Comparison of ENCODE assay signal across 32 cellular contexts in the genomic region with DNA sequence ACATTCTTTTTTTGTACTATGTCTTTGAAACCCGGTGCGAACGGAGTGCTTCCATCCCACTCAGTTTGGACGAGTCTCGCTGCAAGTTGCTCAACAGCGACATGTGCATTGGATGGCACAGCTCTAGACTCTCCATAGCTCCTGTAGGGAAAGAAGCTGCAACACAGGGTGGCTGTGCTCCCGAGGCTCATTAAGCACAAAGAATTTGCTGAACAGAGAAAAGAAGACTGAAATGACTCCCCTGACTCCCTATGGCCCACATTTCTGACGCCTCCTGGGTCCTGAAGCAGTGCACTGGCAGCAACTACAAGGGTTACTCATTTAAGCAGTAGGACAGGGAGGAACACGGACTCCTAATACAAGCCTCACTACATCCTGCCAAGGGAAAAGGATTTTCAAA.
A peak's percentile ranks its signal among the peaks of the same experiment; 100 is the strongest.
DNase-seq lines count a peak whose midpoint lies in the region; ATAC-seq, FAIRE-seq and TF ChIP-seq lines count a peak whose summit lies in the region.
"Had no signal": no experiment of that assay in that cellular context is flagged by ENCODE, and none has a peak within 500 bp of the region (broad histone marks: within the 10 kb centered on the region; RNA-seq: fewer than 3 reads in every experiment).

No MANE protein-coding gene starts in this region.

- no peaks in the 10 kb centered on the region for H3K9me2 ChIP-seq in PC-3 (replicated peaks; ENCODE audit: low read length)

- CTCF ChIA-PET in PC-3 (lab: Charles Lee) = interaction anchor here (0.6 kb wide), 1 partner anchor 163 kb away, joined by 4 read pairs; no protein-coding TSS in a partner anchor

- no peak overlapping the region for H3K4me3 Mint-ChIP-seq in osteocyte (ENCODE audit: unreplicated experiment)
- H3K4me3 Mint-ChIP-seq: activated CD4-positive, alpha-beta T cell treated with anti-CD3 and anti-CD28 coated beads, Interleukin-2, amount 10 ng/mL, durations not matched to agents 7 days and 5 days; activated naive CD4-positive, alpha-beta T cell treated with anti-CD3 and anti-CD28 coated beads, Interleukin-2, amount 10 ng/mL, durations not matched to agents 7 days and 5 days; activated T-helper 1 cell treated with anti-CD3 and anti-CD28 coated beads, Interleukin-12 subunit alpha, Interleukin-12 subunit beta, Interleukin-2, Interleukin-4 antibody, amounts not matched to agents 30 ng/mL and 10 ng/mL and 1 ng/mL, durations not matched to agents 14 hours and 24 hours and 36 hours; B cell; brain; CD8-positive, alpha-beta T cell; stimulated activated naive CD8-positive, alpha-beta T cell treated with anti-CD3 and anti-CD28 coated beads, Interleukin-15, amount 100 ng/mL, for 72 hours had no signal

- no peaks in the 10 kb centered on the region for H3K27me3 Mint-ChIP-seq in osteocyte (ENCODE audit: unreplicated experiment)
- H3K27me3 Mint-ChIP-seq: activated naive CD4-positive, alpha-beta T cell treated with anti-CD3 and anti-CD28 coated beads, Interleukin-2, amount 10 ng/mL, durations not matched to agents 7 days and 5 days; B cell; brain; stimulated activated naive CD8-positive, alpha-beta T cell treated with anti-CD3 and anti-CD28 coated beads, Interleukin-15, amount 100 ng/mL, for 72 hours had no signal

- no peaks in the 10 kb centered on the region for H4K20me1 ChIP-seq in PC-3 (ENCODE audit: low read length)

- no peak for FAIRE-seq in kidney (lab: Jason Lieb, UNC)
- FAIRE-seq: A549, frontal cortex, GM12878, HepG2 had no signal

- POLR2A ChIA-PET in PC-3 (lab: Charles Lee; ENCODE audit: unreplicated experiment) = no interaction called here

- H3K4me3 ChIP-seq in PC-3 (ENCODE audit: low read length) = no peak overlapping the region
- H3K4me3 ChIP-seq in kidney (ENCODE audit: low read length in 2 of 2) = peak overlapping the region in 1 of 2 donors; percentile 3
- no peak overlapping the region for H3K4me3 ChIP-seq in H7 (ENCODE audit: insufficient read depth, low read depth, low read length)
- H3K4me3 ChIP-seq: A549, dorsolateral prefrontal cortex, GM12878, Peyer's patch, sigmoid colon, SJCRH30 had no signal

- 0 out of 2 replicates have a peak, but pooled peaks cover 11% of the 10 kb centered on the region for H3K79me2 ChIP-seq in PC-3 (ENCODE audit: low read length)

- H3K36me3 ChIP-seq in PC-3 (ENCODE audit: low read depth, low read length) (peaks cover 4% of the 10 kb centered on the region; the same call in 1 of the 2 replicates), kidney (ENCODE audit: control insufficient read depth in 1 of 2, insufficient read depth in 2 of 2, low read length in 2 of 2) (peaks cover 0 to 2% of the 10 kb centered on the region in 2 donors), H7 (replicated peaks; ENCODE audit: control insufficient read depth, insufficient read depth, low read length) (no peaks in the 10 kb centered on the region)
- H3K36me3 ChIP-seq: Peyer's patch, sigmoid colon, SJCRH30 had no signal

- peak; percentile 64 for DNase-seq in Ammon's horn (ENCODE audit: low spot score)
- DNase-seq in PC-3 = no peak
- no peak for DNase-seq in kidney
- no peak for DNase-seq in osteocyte (ENCODE audit: extremely low spot score, unreplicated experiment)
- no peak for DNase-seq in H7
- DNase-seq in activated CD8-positive, alpha-beta memory T cell treated with anti-CD3 and anti-CD28 coated beads, Interleukin-2, amount 50 U/mL, for 4 hours = no peak
- DNase-seq in SIG-M5 treated with dmso at 0.1 percent for 504 hours (lab: John Stamatoyannopoulos, UW; ENCODE audit: unreplicated experiment) = no peak
- no peak for DNase-seq in NCI-H510A treated with DMSO at 0.1 percent for 48 hours (lab: John Stamatoyannopoulos, UW)
- DNase-seq: activated CD4-positive, alpha-beta T cell treated with anti-CD3 and anti-CD28 coated beads, Interleukin-2, amount 10 ng/mL, durations not matched to agents 7 days and 5 days; activated naive CD4-positive, alpha-beta T cell treated with anti-CD3 and anti-CD28 coated beads, Interleukin-2, amount 10 ng/mL, durations not matched to agents 7 days and 5 days; CD8-positive, alpha-beta T cell; DMS153; HCEC 1CT; left colon; NCI-H1417 treated with DMSO at 0.1 percent for 48 hours; NCI-H2081; NCI-H345; NCI-H748 treated with DMSO at 0.1 percent for 48 hours; Peyer's patch; sigmoid colon; SJCRH30; stimulated activated CD4-positive, alpha-beta T cell treated with anti-CD3 and anti-CD28 coated beads, Interleukin-12 subunit alpha, Interleukin-12 subunit beta, amount 100 ng/mL, for 4 hours; stimulated activated CD4-positive, alpha-beta T cell treated with anti-CD3 and anti-CD28 coated beads, Interleukin-2, amount 100 ng/mL, for 48 hours; stimulated activated naive CD8-positive, alpha-beta T cell treated with anti-CD3 and anti-CD28 coated beads, Interleukin-15, amount 100 ng/mL, for 72 hours had no signal

- H3K27ac ChIP-seq in PC-3 (ENCODE audit: low read length) = no peak overlapping the region
- peak overlapping the region; percentile 38 to 78 for H3K27ac ChIP-seq in kidney (ENCODE audit: low read depth in 2 of 2, low read length in 2 of 2)
- H3K27ac ChIP-seq: A549, Peyer's patch, sigmoid colon, SJCRH30 had no signal

- H3K36me3 Mint-ChIP-seq in osteocyte (ENCODE audit: unreplicated experiment) = peaks cover 24% of the 10 kb centered on the region
- H3K36me3 Mint-ChIP-seq: activated naive CD4-positive, alpha-beta T cell treated with anti-CD3 and anti-CD28 coated beads, Interleukin-2, amount 10 ng/mL, durations not matched to agents 7 days and 5 days; CD8-positive, alpha-beta T cell had no signal

- peaks cover 29% of the 10 kb centered on the region for H3K4me1 Mint-ChIP-seq in osteocyte (ENCODE audit: unreplicated experiment)
- H3K4me1 Mint-ChIP-seq: activated CD4-positive, alpha-beta T cell treated with anti-CD3 and anti-CD28 coated beads, Interleukin-2, amount 10 ng/mL, durations not matched to agents 7 days and 5 days; activated naive CD4-positive, alpha-beta T cell treated with anti-CD3 and anti-CD28 coated beads, Interleukin-2, amount 10 ng/mL, durations not matched to agents 7 days and 5 days; B cell; stimulated activated naive CD8-positive, alpha-beta T cell treated with anti-CD3 and anti-CD28 coated beads, Interleukin-15, amount 100 ng/mL, for 72 hours had no signal

- ATAC-seq in PC-3 = peak; percentile 27
- ATAC-seq: A549; CD8-positive, alpha-beta T cell; GM12878; HepG2; stimulated activated naive CD8-positive, alpha-beta T cell treated with anti-CD3 and anti-CD28 coated beads, Interleukin-15, amount 100 ng/mL, for 72 hours had no signal

- H3K4me1 ChIP-seq in PC-3 (ENCODE audit: insufficient read depth, low read length) (peaks cover 39% of the 10 kb centered on the region), kidney (ENCODE audit: control insufficient read depth in 1 of 2, insufficient read depth in 1 of 2, low read depth in 1 of 2, low read length in 2 of 2) (peaks cover 17 to 26% of the 10 kb centered on the region in 2 donors)
- H3K4me1 ChIP-seq: Peyer's patch, sigmoid colon, SJCRH30 had no signal

- peak overlapping the region; percentile 55 for H3K27ac Mint-ChIP-seq in osteocyte (ENCODE audit: unreplicated experiment)
- H3K27ac Mint-ChIP-seq: activated CD4-positive, alpha-beta T cell treated with anti-CD3 and anti-CD28 coated beads, Interleukin-2, amount 10 ng/mL, durations not matched to agents 7 days and 5 days; activated naive CD4-positive, alpha-beta T cell treated with anti-CD3 and anti-CD28 coated beads, Interleukin-2, amount 10 ng/mL, durations not matched to agents 7 days and 5 days; activated T-helper 1 cell treated with anti-CD3 and anti-CD28 coated beads, Interleukin-12 subunit alpha, Interleukin-12 subunit beta, Interleukin-2, Interleukin-4 antibody, amounts not matched to agents 30 ng/mL and 10 ng/mL and 1 ng/mL, durations not matched to agents 14 hours and 24 hours and 36 hours; B cell; CD8-positive, alpha-beta T cell; stimulated activated naive CD8-positive, alpha-beta T cell treated with anti-CD3 and anti-CD28 coated beads, Interleukin-15, amount 100 ng/mL, for 72 hours had no signal

- H3K9ac ChIP-seq in PC-3 (ENCODE audit: low read length) (no peak overlapping the region), kidney (ENCODE audit: low read length in 2 of 2) (peak overlapping the region in 1 of 2 donors; percentile 20)

- no peak overlapping the region for H2AFZ ChIP-seq in PC-3 (ENCODE audit: low read length)

- H3K27me3 ChIP-seq in PC-3 (ENCODE audit: low read length) = no peaks in the 10 kb centered on the region
- H3K27me3 ChIP-seq in H7 (ENCODE audit: control insufficient read depth, insufficient read depth, low read length) = no peaks in the 10 kb centered on the region
- H3K27me3 ChIP-seq: dorsolateral prefrontal cortex, Peyer's patch, sigmoid colon, SJCRH30 had no signal

- H3K9me3 Mint-ChIP-seq in osteocyte (ENCODE audit: unreplicated experiment) = no peaks in the 10 kb centered on the region
- H3K9me3 Mint-ChIP-seq: activated CD4-positive, alpha-beta T cell treated with anti-CD3 and anti-CD28 coated beads, Interleukin-2, amount 10 ng/mL, durations not matched to agents 7 days and 5 days; activated naive CD4-positive, alpha-beta T cell treated with anti-CD3 and anti-CD28 coated beads, Interleukin-2, amount 10 ng/mL, durations not matched to agents 7 days and 5 days; activated T-helper 1 cell treated with anti-CD3 and anti-CD28 coated beads, Interleukin-12 subunit alpha, Interleukin-12 subunit beta, Interleukin-2, Interleukin-4 antibody, amounts not matched to agents 30 ng/mL and 10 ng/mL and 1 ng/mL, durations not matched to agents 14 hours and 24 hours and 36 hours; brain; CD8-positive, alpha-beta T cell; stimulated activated naive CD8-positive, alpha-beta T cell treated with anti-CD3 and anti-CD28 coated beads, Interleukin-15, amount 100 ng/mL, for 72 hours had no signal

- no peaks in the 10 kb centered on the region for H3K9me3 ChIP-seq in PC-3 (ENCODE audit: low read length)
- no peaks in the 10 kb centered on the region for H3K9me3 ChIP-seq in kidney (ENCODE audit: control insufficient read depth in 1 of 2, low read length in 2 of 2)
- H3K9me3 ChIP-seq: A549, Peyer's patch, sigmoid colon, SJCRH30 had no signal

- intact Hi-C loops in PC-3 (cut with micrococcal nuclease) (no loop called here), kidney (cut with DNase I) (no loop called here)

- no peak for TF ChIP-seq CTCF in PC-3 (conservative IDR thresholded peaks at IDR 0.05; ENCODE audit: low read depth, low read length)
- no peak for TF ChIP-seq CTCF in kidney (IDR thresholded peaks at IDR 0.05; ENCODE audit: borderline replicate concordance, extremely low read depth, insufficient read depth)
- no peak for TF ChIP-seq CTCF in osteocyte (IDR thresholded peaks at IDR 0.05)

- no peaks in the 10 kb centered on the region for H3F3A ChIP-seq in PC-3 (ENCODE audit: low read length, unreplicated experiment)

- H3K4me2 ChIP-seq in PC-3 (ENCODE audit: low read length) = no peak overlapping the region
- H3K4me2 ChIP-seq: A549 had no signal

- BruUV-seq in PC-3 (replicated peaks; lab: Mats Ljungman, UMichigan) = no TSS peak
